ENCODE assay signal across 15 cellular contexts in the genomic region with DNA sequence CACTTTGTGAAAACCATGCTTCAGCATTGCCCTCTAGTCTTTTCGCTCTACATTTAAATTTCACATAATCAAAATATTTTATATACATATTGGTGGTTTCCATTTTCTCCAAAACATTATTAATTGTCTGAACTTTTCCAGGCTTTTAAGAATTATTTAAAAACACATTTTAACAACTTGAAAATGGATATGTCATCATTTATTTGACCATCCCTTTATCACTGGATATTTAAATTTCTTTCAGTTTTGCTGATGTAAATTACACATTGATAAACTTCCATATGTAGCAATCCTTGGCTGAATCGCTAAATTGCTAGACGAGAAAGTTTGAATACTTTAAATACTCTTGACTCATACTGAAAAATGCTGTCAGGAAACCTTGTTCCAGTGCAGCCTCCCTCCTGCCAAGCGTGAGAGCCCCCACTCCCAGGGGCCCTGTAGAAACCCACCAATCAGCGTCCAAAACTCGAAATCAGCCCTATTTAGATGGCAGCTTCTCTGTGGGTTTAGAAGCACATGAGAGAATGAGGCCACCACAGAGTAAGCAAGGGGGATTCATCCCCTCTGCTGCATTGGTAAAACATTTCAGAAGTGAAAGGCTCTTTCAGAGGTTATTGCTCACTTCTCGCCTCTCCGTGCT.
A peak's percentile ranks its signal among the peaks of the same experiment; 100 is the strongest.
DNase-seq lines count a peak whose midpoint lies in the region; ATAC-seq and TF ChIP-seq lines count a peak whose summit lies in the region.
"Had no signal": no experiment of that assay in that cellular context is flagged by ENCODE, and none has a peak within 500 bp of the region (broad histone marks: within the 10 kb centered on the region; RNA-seq: fewer than 3 reads in every experiment).

No MANE protein-coding gene starts in this region.

- H3K27me3 ChIP-seq in H7 (ENCODE audit: control insufficient read depth, insufficient read depth, low read length) = no peaks in the 10 kb centered on the region

- H3K36me3 ChIP-seq in H7 (replicated peaks; ENCODE audit: control insufficient read depth, insufficient read depth, low read length) = no peaks in the 10 kb centered on the region
- H3K36me3 ChIP-seq: prostate gland had no signal

- DNase-seq in GM04503 (ENCODE audit: low read depth) (peak; percentile 10), H7 (peak; percentile 45), astrocyte of the hippocampus (ENCODE audit: low read depth, low spot score) (peak; percentile 83), posterior vena cava (ENCODE audit: low spot score) (peak; percentile 42), amygdala (lab: John Stamatoyannopoulos, UW) (no peak)
- DNase-seq: activated CD4-positive, alpha-beta T cell treated with anti-CD3 and anti-CD28 coated beads for 1 hour; amniotic stem cell; EL; kidney glomerular epithelial cell; NCI-H1930; NCI-H774 had no signal

- intact Hi-C loops in posterior vena cava (cut with DNase I) = loop anchor here in 1 of 2 donors (10.0 kb wide), 1 partner anchor 218 kb away; no protein-coding TSS in a partner anchor

- ATAC-seq in HG03095 (IDR thresholded peaks at IDR 0.05; ENCODE audit: unreplicated experiment) = no peak
- no peak for ATAC-seq in GM18909 (IDR thresholded peaks at IDR 0.05; ENCODE audit: poor library complexity, unreplicated experiment)
- ATAC-seq in SK-N-SH treated with all-trans-retinoic acid at 6 μM for 48 hours = no peak

- H3K4me3 ChIP-seq in H7 (ENCODE audit: insufficient read depth, low read depth, low read length) = no peak overlapping the region
- H3K4me3 ChIP-seq: prostate gland had no signal

TF ChIP-seq in SK-N-SH treated with all-trans-retinoic acid at 6 μM for 48 hours, 23 proteins besides CTCF, POLR2A, EP300 and RAD21:
- TF ChIP-seq ISL1 (CRISPR knock-in tag; IDR thresholded peaks at IDR 0.05) (no peak), ZFP30 (CRISPR knock-in tag; IDR thresholded peaks at IDR 0.05) (no peak), ESRRG (CRISPR knock-in tag; IDR thresholded peaks at IDR 0.05) (no peak), SNAI2 (CRISPR knock-in tag; IDR thresholded peaks at IDR 0.05) (no peak)
- TF ChIP-seq, protein P1, sequence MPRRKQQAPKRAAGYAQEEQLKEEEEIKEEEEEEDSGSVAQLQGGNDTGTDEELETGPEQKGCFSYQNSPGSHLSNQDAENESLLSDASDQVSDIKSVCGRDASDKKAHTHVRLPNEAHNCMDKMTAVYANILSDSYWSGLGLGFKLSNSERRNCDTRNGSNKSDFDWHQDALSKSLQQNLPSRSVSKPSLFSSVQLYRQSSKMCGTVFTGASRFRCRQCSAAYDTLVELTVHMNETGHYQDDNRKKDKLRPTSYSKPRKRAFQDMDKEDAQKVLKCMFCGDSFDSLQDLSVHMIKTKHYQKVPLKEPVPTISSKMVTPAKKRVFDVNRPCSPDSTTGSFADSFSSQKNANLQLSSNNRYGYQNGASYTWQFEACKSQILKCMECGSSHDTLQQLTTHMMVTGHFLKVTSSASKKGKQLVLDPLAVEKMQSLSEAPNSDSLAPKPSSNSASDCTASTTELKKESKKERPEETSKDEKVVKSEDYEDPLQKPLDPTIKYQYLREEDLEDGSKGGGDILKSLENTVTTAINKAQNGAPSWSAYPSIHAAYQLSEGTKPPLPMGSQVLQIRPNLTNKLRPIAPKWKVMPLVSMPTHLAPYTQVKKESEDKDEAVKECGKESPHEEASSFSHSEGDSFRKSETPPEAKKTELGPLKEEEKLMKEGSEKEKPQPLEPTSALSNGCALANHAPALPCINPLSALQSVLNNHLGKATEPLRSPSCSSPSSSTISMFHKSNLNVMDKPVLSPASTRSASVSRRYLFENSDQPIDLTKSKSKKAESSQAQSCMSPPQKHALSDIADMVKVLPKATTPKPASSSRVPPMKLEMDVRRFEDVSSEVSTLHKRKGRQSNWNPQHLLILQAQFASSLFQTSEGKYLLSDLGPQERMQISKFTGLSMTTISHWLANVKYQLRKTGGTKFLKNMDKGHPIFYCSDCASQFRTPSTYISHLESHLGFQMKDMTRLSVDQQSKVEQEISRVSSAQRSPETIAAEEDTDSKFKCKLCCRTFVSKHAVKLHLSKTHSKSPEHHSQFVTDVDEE (CRISPR knock-in tag; IDR thresholded peaks at IDR 0.05) = no peak
- TF ChIP-seq, protein P2, sequence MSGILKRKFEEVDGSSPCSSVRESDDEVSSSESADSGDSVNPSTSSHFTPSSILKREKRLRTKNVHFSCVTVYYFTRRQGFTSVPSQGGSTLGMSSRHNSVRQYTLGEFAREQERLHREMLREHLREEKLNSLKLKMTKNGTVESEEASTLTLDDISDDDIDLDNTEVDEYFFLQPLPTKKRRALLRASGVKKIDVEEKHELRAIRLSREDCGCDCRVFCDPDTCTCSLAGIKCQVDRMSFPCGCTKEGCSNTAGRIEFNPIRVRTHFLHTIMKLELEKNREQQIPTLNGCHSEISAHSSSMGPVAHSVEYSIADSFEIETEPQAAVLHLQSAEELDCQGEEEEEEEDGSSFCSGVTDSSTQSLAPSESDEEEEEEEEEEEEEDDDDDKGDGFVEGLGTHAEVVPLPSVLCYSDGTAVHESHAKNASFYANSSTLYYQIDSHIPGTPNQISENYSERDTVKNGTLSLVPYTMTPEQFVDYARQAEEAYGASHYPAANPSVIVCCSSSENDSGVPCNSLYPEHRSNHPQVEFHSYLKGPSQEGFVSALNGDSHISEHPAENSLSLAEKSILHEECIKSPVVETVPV (CRISPR knock-in tag; IDR thresholded peaks at IDR 0.05) = no peak

Comparison
In these comparisons a context has a peak if more than half of its experiments do, and no peak if none do; other contexts are left out.
1. DNase-seq: peak in GM04503 (single experiment), H7 (single experiment), astrocyte of the hippocampus (single experiment) and posterior vena cava (single experiment); none in amygdala (0 of 56).